ENCODE assay signal across 9 cellular contexts in the genomic region with DNA sequence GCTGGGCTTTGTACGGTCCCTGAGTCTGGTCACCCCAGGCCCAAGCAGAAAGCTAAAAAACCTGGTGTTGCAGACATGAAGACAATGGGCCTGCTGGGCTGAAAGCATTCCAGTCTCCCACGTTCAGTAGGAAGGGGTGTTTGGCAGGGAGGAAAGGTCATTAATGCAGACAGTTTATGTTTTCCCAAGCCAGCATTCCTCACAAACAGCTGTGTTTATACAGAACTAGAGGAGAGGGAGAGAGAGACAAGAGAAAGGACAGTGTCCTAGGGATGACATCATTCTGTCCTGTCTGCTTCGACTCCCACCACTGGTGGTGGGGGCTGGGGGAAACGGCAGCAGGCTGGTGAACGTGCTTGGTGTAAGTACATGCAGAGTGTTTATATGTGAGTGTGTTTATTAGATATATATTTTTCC.
DNase-seq lines count a peak whose midpoint lies in the region; ATAC-seq and TF ChIP-seq lines count a peak whose summit lies in the region.
"Had no signal": no experiment of that assay in that cellular context is flagged by ENCODE, and none has a peak within 500 bp of the region (broad histone marks: within the 10 kb centered on the region; RNA-seq: fewer than 3 reads in every experiment).

No MANE protein-coding gene starts in this region.

- H3K27me3 ChIP-seq in upper lobe of left lung: no peaks in the 10 kb centered on the region

- no peak overlapping the region for H3K27ac ChIP-seq in upper lobe of left lung
- H3K27ac ChIP-seq: 22Rv1 had no signal

- no peak overlapping the region for H3K4me3 ChIP-seq in upper lobe of left lung

- no peak for TF ChIP-seq CTCF in upper lobe of left lung (IDR thresholded peaks at IDR 0.05)

- no peaks in the 10 kb centered on the region for H3K36me3 ChIP-seq in upper lobe of left lung

- intact Hi-C loops in posterior vena cava (cut with DNase I): no loop called here

- peak; percentile 24 for DNase-seq in DMS 273 (lab: John Stamatoyannopoulos, UW; ENCODE audit: unreplicated experiment)
- no peak for DNase-seq in DMS 273 treated with DMSO at 0.1 percent for 48 hours (lab: John Stamatoyannopoulos, UW)
- DNase-seq in brain pericyte (ENCODE audit: low read depth, low spot score): peak; percentile 25
- DNase-seq in left lobe of liver (ENCODE audit: low spot score): no peak
- DNase-seq in upper lobe of left lung: no peak
- no peak for DNase-seq in activated CD8-positive, alpha-beta memory T cell treated with anti-CD3 and anti-CD28 coated beads for 24 hours
- no peak for DNase-seq in posterior vena cava (ENCODE audit: low spot score)

- 33 to 45% methylated on average over 5 of the region's 5 CpGs for WGBS in upper lobe of left lung, 2 donors

- H3K9me3 ChIP-seq in upper lobe of left lung: no peaks in the 10 kb centered on the region

- ATAC-seq in left lobe of liver (peak; percentile 63), upper lobe of left lung (ENCODE audit: low FRiP score in 2 of 2) (peak; percentile 48 to 49), GM19395 (IDR thresholded peaks at IDR 0.05; ENCODE audit: unreplicated experiment) (no peak)

- peak in 2 of 4 donors; percentile 55 to 78 for TF ChIP-seq EP300 in upper lobe of left lung (IDR thresholded peaks at IDR 0.05)

- no peak for TF ChIP-seq POLR2A in upper lobe of left lung (IDR thresholded peaks at IDR 0.05)

- peaks cover 0 to 19% (median 9%) of the 10 kb centered on the region in 4 donors for H3K4me1 ChIP-seq in upper lobe of left lung

Comparison
In these comparisons a context has a peak if more than half of its experiments do, and no peak if none do; other contexts are left out.
1. DNase-seq: peak in DMS 273 (single experiment) and brain pericyte (single experiment); none in DMS 273 treated with DMSO at 0.1 percent for 48 hours (single experiment), left lobe of liver (single experiment), upper lobe of left lung (0 of 2), activated CD8-positive, alpha-beta memory T cell treated with anti-CD3 and anti-CD28 coated beads for 24 hours (single experiment) and posterior vena cava (single experiment).